ENCODE assay signal across 8 cellular contexts in the genomic region with DNA sequence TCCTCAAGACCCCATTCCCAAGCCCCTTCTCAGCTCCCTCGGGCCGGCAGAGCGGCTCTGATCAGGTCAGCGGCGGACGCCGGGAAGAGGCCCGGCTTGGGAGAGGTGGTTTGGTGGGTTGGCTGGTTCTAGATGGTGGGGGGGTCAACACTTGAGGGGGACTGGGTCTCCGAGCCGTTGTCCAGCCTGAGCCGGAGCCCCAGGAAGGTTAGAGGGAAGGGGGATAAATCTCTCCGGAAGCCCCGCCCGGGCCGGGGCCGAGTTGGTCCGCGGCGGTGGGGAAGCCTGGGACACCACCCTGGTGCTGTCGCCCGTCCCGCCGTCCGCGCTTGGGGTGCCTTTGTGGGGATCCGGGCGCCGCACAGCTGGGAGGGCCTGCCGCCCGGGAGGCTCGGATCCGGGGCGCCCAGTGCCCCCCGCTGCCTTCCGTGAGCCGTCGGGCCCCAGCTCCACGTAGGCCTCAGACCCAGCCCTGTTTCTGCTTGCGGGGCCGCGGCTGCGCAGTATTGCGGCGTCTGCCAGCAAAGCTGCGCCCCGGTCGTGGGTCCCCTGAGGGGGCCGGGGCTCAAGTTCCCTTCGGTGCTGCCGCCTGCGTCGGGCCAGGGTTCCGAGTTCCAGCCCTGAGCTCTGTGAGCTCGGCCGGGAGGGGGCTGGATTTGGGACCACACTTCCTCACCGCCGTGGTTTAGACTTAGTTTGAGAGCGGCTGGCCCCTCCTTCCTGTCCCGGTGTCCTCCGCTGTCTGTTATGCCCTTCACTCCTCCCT. TPM values are rescaled to one million over a fixed set of nuclear protein-coding genes. Genes with fewer than 3 reads are reported as not detected.
A peak's percentile ranks its signal among the peaks of the same experiment; 100 is the strongest.
DNase-seq lines count a peak whose midpoint lies in the region; ATAC-seq and TF ChIP-seq lines count a peak whose summit lies in the region.

No MANE protein-coding gene starts in this region.

- H3K27ac Mint-ChIP-seq in glutamatergic neuron (ENCODE audit: unreplicated experiment) = peak overlapping the region; percentile 89
- H3K27ac Mint-ChIP-seq in progenitor cell of endocrine pancreas = peak overlapping the region; percentile 97

- peaks cover 26% of the 10 kb centered on the region for H3K4me1 Mint-ChIP-seq in glutamatergic neuron (ENCODE audit: low read depth, unreplicated experiment)
- H3K4me1 Mint-ChIP-seq in progenitor cell of endocrine pancreas (ENCODE audit: low read depth) = peaks cover 26% of the 10 kb centered on the region

- H3K9me3 ChIP-seq in MG63 (no peaks in the 10 kb centered on the region), vagina (no peaks in the 10 kb centered on the region)

- TF ChIP-seq POLR2A in vagina (IDR thresholded peaks at IDR 0.05) = no peak

- DNase-seq in Daoy (ENCODE audit: low read depth) (peak; percentile 77), MG63 (peak; percentile 87), glutamatergic neuron (peak; percentile 84), progenitor cell of endocrine pancreas (ENCODE audit: low spot score, unreplicated experiment) (peak; percentile 43), vagina (ENCODE audit: extremely low spot score in 2 of 2) (peak in 1 of 2 donors; percentile 89), AML-193 (lab: John Stamatoyannopoulos, UW) (no peak)
- peak; percentile 91 for DNase-seq in activated effector memory CD4-positive, alpha-beta T cell treated with anti-CD3 and anti-CD28 coated beads, Interleukin-2, amount 50 U/mL, for 16 hours

- peaks cover 11% of the 10 kb centered on the region for H3K9me3 Mint-ChIP-seq in glutamatergic neuron (ENCODE audit: unreplicated experiment)
- H3K9me3 Mint-ChIP-seq in progenitor cell of endocrine pancreas (ENCODE audit: low read depth) = no peaks in the 10 kb centered on the region

- ATAC-seq in GM21825 (IDR thresholded peaks at IDR 0.05; ENCODE audit: unreplicated experiment) = peak; percentile 47

- peaks cover 52% of the 10 kb centered on the region for H3K4me1 ChIP-seq in vagina

- H3K4me3 ChIP-seq in MG63 (peak overlapping the region; percentile 99), vagina (peak overlapping the region; percentile 89 to 99)

- peaks cover 13% of the 10 kb centered on the region for H3K27me3 Mint-ChIP-seq in glutamatergic neuron (ENCODE audit: unreplicated experiment)
- H3K27me3 Mint-ChIP-seq in progenitor cell of endocrine pancreas = no peaks in the 10 kb centered on the region

- H3K36me3 ChIP-seq in MG63 (peaks cover 47% of the 10 kb centered on the region), vagina (peaks cover 0 to 7% of the 10 kb centered on the region in 2 donors)

- TF ChIP-seq CTCF in glutamatergic neuron (IDR thresholded peaks at IDR 0.05; ENCODE audit: partially characterized antibody, unreplicated experiment) (no peak), progenitor cell of endocrine pancreas (IDR thresholded peaks at IDR 0.05; ENCODE audit: unreplicated experiment) (no peak), vagina (IDR thresholded peaks at IDR 0.05) (no peak)

- no peaks in the 10 kb centered on the region for H3K27me3 ChIP-seq in MG63
- no peaks in the 10 kb centered on the region for H3K27me3 ChIP-seq in vagina

- H3K36me3 Mint-ChIP-seq in glutamatergic neuron (ENCODE audit: unreplicated experiment) = no peaks in the 10 kb centered on the region
- peaks cover 5% of the 10 kb centered on the region for H3K36me3 Mint-ChIP-seq in progenitor cell of endocrine pancreas (ENCODE audit: insufficient read depth)

- H3K27ac ChIP-seq in vagina = peak overlapping the region; percentile 98

- peak overlapping the region; percentile 97 for H3K4me3 Mint-ChIP-seq in glutamatergic neuron (ENCODE audit: unreplicated experiment)
- peak overlapping the region; percentile 90 for H3K4me3 Mint-ChIP-seq in progenitor cell of endocrine pancreas (ENCODE audit: low read depth)

- intact Hi-C loops in vagina (cut with DNase I) = no loop called here

RNA-seq across cellular contexts. Expression of a gene that starts 0.6 kb away (rescaled TPM):
- 1.6 and 2.6 TPM in 2 replicates for total RNA-seq in Daoy (2014; rRNA removed; shearing (Covaris generic))
- total RNA-seq in MG63 (2014; rRNA removed; shearing (Covaris generic); ENCODE audit: low replicate concordance) = 3.9 and 5.8 TPM in 2 replicates
- total RNA-seq in glutamatergic neuron (ENCODE audit: unreplicated experiment) = 15.7 TPM
- total RNA-seq in progenitor cell of endocrine pancreas = 10.7 and 12.3 TPM in 2 replicates
- 17.2 TPM for total RNA-seq in vagina

RNA-seq across cellular contexts. Expression of a gene that starts 17.8 kb away (rescaled TPM):
- total RNA-seq in Daoy (2014; rRNA removed; shearing (Covaris generic)) = 3,901 and 4,257 TPM in 2 replicates
- total RNA-seq in MG63 (2014; rRNA removed; shearing (Covaris generic); ENCODE audit: low replicate concordance) = 8,781 and 10,327 TPM in 2 replicates
- total RNA-seq in glutamatergic neuron (ENCODE audit: unreplicated experiment) = 1,397 TPM
- 1,813 and 1,855 TPM in 2 replicates for total RNA-seq in progenitor cell of endocrine pancreas
- 3,043 TPM for total RNA-seq in vagina

RNA-seq across cellular contexts. Expression of a gene that starts 38.4 kb away (rescaled TPM):
- 23.3 and 23.8 TPM in 2 replicates for total RNA-seq in Daoy (2014; rRNA removed; shearing (Covaris generic))
- total RNA-seq in MG63 (2014; rRNA removed; shearing (Covaris generic); ENCODE audit: low replicate concordance) = 31.9 and 43.0 TPM in 2 replicates
- 28.8 TPM for total RNA-seq in glutamatergic neuron (ENCODE audit: unreplicated experiment)
- 37.4 and 37.6 TPM in 2 replicates for total RNA-seq in progenitor cell of endocrine pancreas
- total RNA-seq in vagina = 7.9 TPM

RNA-seq across cellular contexts. Expression of a gene that starts 56.5 kb away (rescaled TPM):
- total RNA-seq in Daoy (2014; rRNA removed; shearing (Covaris generic)) = 6.7 and 9.0 TPM in 2 replicates
- total RNA-seq in MG63 (2014; rRNA removed; shearing (Covaris generic); ENCODE audit: low replicate concordance) = 15.6 and 22.6 TPM in 2 replicates
- total RNA-seq in glutamatergic neuron (ENCODE audit: unreplicated experiment) = 0.93 TPM
- total RNA-seq in progenitor cell of endocrine pancreas = not detected in 2 replicates
- 21.6 TPM for total RNA-seq in vagina

Comparison
In these comparisons a context has a peak if more than half of its experiments do, and no peak if none do; other contexts are left out.
1. DNase-seq: peak in Daoy (single experiment), MG63 (single experiment), activated effector memory CD4-positive, alpha-beta T cell treated with anti-CD3 and anti-CD28 coated beads, Interleukin-2, amount 50 U/mL, for 16 hours (single experiment), glutamatergic neuron (single experiment) and progenitor cell of endocrine pancreas (single experiment); none in AML-193 (0 of 2).